Comparison of ENCODE assay signal across 7 cellular contexts in genomic region chr19:29785360-29785759, GRCh38.
"Had no signal": no experiment of that assay in that cellular context is flagged by ENCODE, and none has a peak within 500 bp of the region (broad histone marks: within the 10 kb centered on the region; RNA-seq: fewer than 3 reads in every experiment).

No MANE protein-coding gene starts in this region.

- H2AFZ ChIP-seq: GM23248 had no signal

- H3K27ac ChIP-seq: GM23248, HL-60, KMS-11 had no signal

- H3K36me3 ChIP-seq: HAP-1 had no signal

- H3K4me3 ChIP-seq: GM23248, HAP-1 had no signal

- H3K4me1 ChIP-seq: HAP-1 had no signal

- H3K9ac ChIP-seq: GM23248, KMS-11 had no signal

- H3K4me2 ChIP-seq: KMS-11 had no signal

- H3K9me3 ChIP-seq: HAP-1 had no signal

- DNase-seq: GM23248, GOT3, H7, KBM-7 had no signal
